In genomic region chr9:136991993-136992818, GRCh38 we compare ENCODE assay signal across 8 cellular contexts. TPM values are rescaled to one million over a fixed set of nuclear protein-coding genes. Genes with fewer than 3 reads are reported as not detected.
A peak's percentile ranks its signal among the peaks of the same experiment; 100 is the strongest.
DNase-seq lines count a peak whose midpoint lies in the region; ATAC-seq, FAIRE-seq and TF ChIP-seq lines count a peak whose summit lies in the region.

Gene PAXX (plus strand): TSS chr9:136992422. CDS start chr9:136992444, 22 bp downstream.

- H3K36me3 ChIP-seq in right atrium auricular region, result no peaks in the 10 kb centered on the region

- ATAC-seq in HG02678 (IDR thresholded peaks at IDR 0.05; ENCODE audit: unreplicated experiment), result peak; percentile 76

- H3K4me1 ChIP-seq in right atrium auricular region, result peaks cover 0 to 55% of the 10 kb centered on the region in 2 donors

- H3K27ac ChIP-seq in right atrium auricular region, result peak within 1 kb of the TSS; percentile 78 to 88

- H3K4me3 ChIP-seq in right atrium auricular region, result peak within 1 kb of the TSS; percentile 65 to 78

- no peaks in the 10 kb centered on the region for H3K27me3 ChIP-seq in right atrium auricular region

- no peak for TF ChIP-seq CTCF in GM13977 (IDR thresholded peaks at IDR 0.05; ENCODE audit: extremely low read depth, insufficient read depth, missing control alignments)
- TF ChIP-seq CTCF in right atrium auricular region (IDR thresholded peaks at IDR 0.05), result no peak

- in situ Hi-C loops in GM13977 (cut with MboI; ENCODE audit: low pct_unique_long_range_greater_than_20kb, low sequenced_read_pairs, unreplicated experiment), result no loop called here

- no peaks in the 10 kb centered on the region for H3K9me3 ChIP-seq in right atrium auricular region

- FAIRE-seq in urothelium cell line (lab: Jason Lieb, UNC), result no peak

- DNase-seq in GM13977 (ENCODE audit: low spot score) (peak; percentile 100), NCI-H1436 (lab: John Stamatoyannopoulos, UW) (peak; percentile 84), T-helper 2 cell (peak; percentile 88 to 94 (median 92)), amygdala (lab: John Stamatoyannopoulos, UW) (peak; percentile 23 to 94 (median 83)), right atrium auricular region (ENCODE audit: low spot score) (peak; percentile 89), pulmonary artery endothelial cell (ENCODE audit: low read depth, low spot score) (peak; percentile 57), urothelium cell line (ENCODE audit: low spot score) (peak; percentile 98)

RNA-seq across cellular contexts. Expression of gene PAXX, which starts in this region (rescaled TPM):
- total RNA-seq in right atrium auricular region (10 to 100 TPM; 27.4 to 37.5 TPM), pulmonary artery endothelial cell (17.8 and 18.0 TPM in 2 replicates)

Comparison
In these comparisons a context has a peak if more than half of its experiments do, and no peak if none do; other contexts are left out.
1. Peak in every context shown above with its lines: DNase-seq, ATAC-seq, H3K4me3 ChIP-seq and H3K27ac ChIP-seq.